8 cellular contexts compared by ENCODE assay signal in genomic region chr13:110615005-110615321, GRCh38. TPM values are rescaled to one million over a fixed set of nuclear protein-coding genes. Genes with fewer than 3 reads are reported as not detected.
A peak's percentile ranks its signal among the peaks of the same experiment; 100 is the strongest.
DNase-seq lines count a peak whose midpoint lies in the region; ATAC-seq lines count a peak whose summit lies in the region.

No MANE protein-coding gene starts in this region.

- H3K9me3 Mint-ChIP-seq in central memory CD8-positive, alpha-beta T cell, result no peaks in the 10 kb centered on the region

- H3K27ac ChIP-seq in ACC112 (ENCODE audit: low read depth, low read length), result peak overlapping the region; percentile 84
- H3K27ac ChIP-seq in KOPT-K1 (ENCODE audit: low read depth, low read length, poor library complexity, severe bottlenecking), result peak overlapping the region; percentile 81
- H3K27ac ChIP-seq in muscle layer of duodenum (ENCODE audit: low read length), result peak overlapping the region; percentile 92

- DNase-seq in central memory CD8-positive, alpha-beta T cell (ENCODE audit: low spot score in 2 of 2), result no peak
- DNase-seq in cerebellum (ENCODE audit: low spot score) (no peak), posterior cingulate gyrus (no peak)

- peaks cover 15% of the 10 kb centered on the region for H3K4me1 ChIP-seq in ACC112 (ENCODE audit: control insufficient read depth, insufficient read depth, low read length, unreplicated experiment)
- peaks cover 14 to 32% of the 10 kb centered on the region in 2 donors for H3K4me1 ChIP-seq in muscle layer of duodenum (ENCODE audit: control insufficient read depth in 1 of 2, insufficient read depth in 2 of 2, low read length in 2 of 2)

- H3K27me3 ChIP-seq in ACC112 (ENCODE audit: insufficient read depth, low read length) (no peaks in the 10 kb centered on the region), muscle layer of duodenum (ENCODE audit: low read depth, low read length) (no peaks in the 10 kb centered on the region)

- H3K27ac Mint-ChIP-seq in central memory CD8-positive, alpha-beta T cell (ENCODE audit: low read depth), result peak overlapping the region; percentile 89

- H3K79me2 ChIP-seq in ACC112 (ENCODE audit: control insufficient read depth, insufficient read depth, low read length, unreplicated experiment), result peaks cover 44% of the 10 kb centered on the region

- peak overlapping the region; percentile 89 for H3K4me3 Mint-ChIP-seq in central memory CD8-positive, alpha-beta T cell

- H3K9me3 ChIP-seq in KOPT-K1 (ENCODE audit: insufficient read depth, low read length, poor library complexity, severe bottlenecking) (no peaks in the 10 kb centered on the region), muscle layer of duodenum (ENCODE audit: control insufficient read depth in 1 of 2, low read length in 2 of 2) (no peaks in the 10 kb centered on the region)

- peak overlapping the region; percentile 85 for H2AFZ ChIP-seq in ACC112 (ENCODE audit: low read length, unreplicated experiment)

- H3K36me3 ChIP-seq in ACC112 (ENCODE audit: insufficient read depth, low read length) (no peaks in the 10 kb centered on the region), KOPT-K1 (ENCODE audit: insufficient read depth, low read length) (no peaks in the 10 kb centered on the region), muscle layer of duodenum (ENCODE audit: control insufficient read depth in 1 of 2, insufficient read depth in 2 of 2, low read length in 2 of 2) (peaks cover 0 to 7% of the 10 kb centered on the region in 2 donors)

- peaks cover 4% of the 10 kb centered on the region for H3K36me3 Mint-ChIP-seq in central memory CD8-positive, alpha-beta T cell (ENCODE audit: insufficient read depth)

- H3K27me3 Mint-ChIP-seq in central memory CD8-positive, alpha-beta T cell, result no peaks in the 10 kb centered on the region

- ATAC-seq in central memory CD8-positive, alpha-beta T cell (replicated peaks; ENCODE audit: extremely low read depth, poor library complexity, severe bottlenecking), result no peak
- no peak for ATAC-seq in GM19023 (IDR thresholded peaks at IDR 0.05; ENCODE audit: unreplicated experiment)
- no peak for ATAC-seq in GM21447 (IDR thresholded peaks at IDR 0.05; ENCODE audit: unreplicated experiment)

- H3K4me3 ChIP-seq in ACC112 (ENCODE audit: low read depth, low read length), result peak overlapping the region; percentile 90
- peak overlapping the region; percentile 77 to 83 for H3K4me3 ChIP-seq in muscle layer of duodenum (ENCODE audit: low read depth in 1 of 2, low read length in 2 of 2)

- peaks cover 38% of the 10 kb centered on the region for H3K4me1 Mint-ChIP-seq in central memory CD8-positive, alpha-beta T cell

- intact Hi-C loops in posterior cingulate gyrus (cut with DNase I), result loop anchor here (5.0 to 10.0 kb wide), 2 partner anchors 92 to 300 kb away; partner anchors contain the start of genes ANKRD10 and CARS2

RNA-seq across cellular contexts. Expression of gene NAXD, which starts 0.4 kb away (rescaled TPM):
- total RNA-seq in cerebellum, result 22.9 TPM

RNA-seq across cellular contexts. Expression of gene RAB20, which starts 53.4 kb away (rescaled TPM):
- 1.9 TPM for total RNA-seq in cerebellum
